8 cellular contexts compared by ENCODE assay signal in the genomic region with DNA sequence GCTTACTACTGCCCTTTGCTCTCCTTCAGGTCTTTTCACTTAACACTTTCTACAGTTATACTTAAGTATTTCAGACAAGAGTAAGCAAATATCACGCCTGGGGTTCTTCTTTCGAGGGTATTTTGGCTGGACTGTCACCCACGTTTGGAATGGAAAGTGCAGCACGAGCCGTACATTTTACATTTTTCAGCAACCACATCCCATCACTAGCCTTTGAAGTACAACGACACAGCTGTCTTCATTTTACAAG. TPM values are rescaled to one million over a fixed set of nuclear protein-coding genes. Genes with fewer than 3 reads are reported as not detected.
DNase-seq lines count a peak whose midpoint lies in the region; ATAC-seq and TF ChIP-seq lines count a peak whose summit lies in the region.

No MANE protein-coding gene starts in this region.

- H3K9me3 Mint-ChIP-seq in Calu3 (ENCODE audit: low read depth, unreplicated experiment), result no peaks in the 10 kb centered on the region
- no peaks in the 10 kb centered on the region for H3K9me3 Mint-ChIP-seq in endothelial cell (ENCODE audit: unreplicated experiment)
- H3K9me3 Mint-ChIP-seq in osteocyte (ENCODE audit: unreplicated experiment), result no peaks in the 10 kb centered on the region

- H3K27ac ChIP-seq in OCI-LY1 (ENCODE audit: low read depth, low read length, poor library complexity, severe bottlenecking), result peak overlapping the region; percentile 68

- H3K4me1 Mint-ChIP-seq in Calu3 (ENCODE audit: low read depth, unreplicated experiment) (peaks cover 22% of the 10 kb centered on the region), endothelial cell (ENCODE audit: unreplicated experiment) (peaks cover 7% of the 10 kb centered on the region), osteocyte (ENCODE audit: unreplicated experiment) (peaks cover 31% of the 10 kb centered on the region)

- CTCF ChIA-PET in Calu3 (lab: Charles Lee), result no interaction called here

- no peaks in the 10 kb centered on the region for H3K79me2 ChIP-seq in OCI-LY1 (ENCODE audit: insufficient read depth, low read length)

- ATAC-seq in GM21717 (IDR thresholded peaks at IDR 0.05; ENCODE audit: unreplicated experiment) (no peak), GM21390 (IDR thresholded peaks at IDR 0.05; ENCODE audit: unreplicated experiment) (no peak), GM18907 (IDR thresholded peaks at IDR 0.05; ENCODE audit: unreplicated experiment) (no peak), GM21786 (IDR thresholded peaks at IDR 0.05; ENCODE audit: unreplicated experiment) (no peak)

- H3K27me3 Mint-ChIP-seq in Calu3 (ENCODE audit: unreplicated experiment) (no peaks in the 10 kb centered on the region), endothelial cell (ENCODE audit: unreplicated experiment) (no peaks in the 10 kb centered on the region), osteocyte (ENCODE audit: unreplicated experiment) (no peaks in the 10 kb centered on the region)

- H3K27me3 ChIP-seq in OCI-LY1 (ENCODE audit: insufficient read depth, low read length), result no peaks in the 10 kb centered on the region

- intact Hi-C loops in Calu3 (cut with micrococcal nuclease; ENCODE audit: unreplicated experiment), result no loop called here

- H3K4me1 ChIP-seq in OCI-LY1 (ENCODE audit: insufficient read depth, low read length, severe bottlenecking), result peaks cover 18% of the 10 kb centered on the region

- TF ChIP-seq CTCF in Calu3 (IDR thresholded peaks at IDR 0.05; ENCODE audit: unreplicated experiment) (no peak), OCI-LY1 (IDR thresholded peaks at IDR 0.05; ENCODE audit: low read length) (no peak), endothelial cell (IDR thresholded peaks at IDR 0.05; ENCODE audit: unreplicated experiment) (no peak), osteocyte (IDR thresholded peaks at IDR 0.05) (no peak)

- H3K9me3 ChIP-seq in OCI-LY1 (ENCODE audit: low read length), result no peaks in the 10 kb centered on the region

- H3K9me2 ChIP-seq in OCI-LY1 (ENCODE audit: low read depth, low read length), result no peaks in the 10 kb centered on the region

- H3K36me3 ChIP-seq in OCI-LY1 (ENCODE audit: insufficient read depth, low read length), result no peaks in the 10 kb centered on the region

- H3F3A ChIP-seq in OCI-LY1 (ENCODE audit: insufficient read depth, low read length), result 0 out of 2 replicates have a peak, but pooled peaks cover 3% of the 10 kb centered on the region

- peak overlapping the region; percentile 85 for H3K4me2 ChIP-seq in OCI-LY1 (ENCODE audit: low read length)

- H3K36me3 Mint-ChIP-seq in Calu3 (ENCODE audit: insufficient read depth, unreplicated experiment) (peaks cover 26% of the 10 kb centered on the region), endothelial cell (ENCODE audit: low read depth, unreplicated experiment) (no peaks in the 10 kb centered on the region), osteocyte (ENCODE audit: unreplicated experiment) (no peaks in the 10 kb centered on the region)

- no TSS peak for BruUV-seq in Calu3 (replicated peaks; lab: Mats Ljungman, UMichigan)

- H4K20me1 ChIP-seq in OCI-LY1 (ENCODE audit: insufficient read depth, low read length), result no peaks in the 10 kb centered on the region

- peak overlapping the region; percentile 92 for H3K27ac Mint-ChIP-seq in Calu3 (ENCODE audit: unreplicated experiment)
- H3K27ac Mint-ChIP-seq in endothelial cell (ENCODE audit: unreplicated experiment), result peak overlapping the region; percentile 69
- peak overlapping the region; percentile 98 for H3K27ac Mint-ChIP-seq in osteocyte (ENCODE audit: unreplicated experiment)

- H3K4me3 Mint-ChIP-seq in Calu3 (ENCODE audit: low read depth, unreplicated experiment), result peak overlapping the region; percentile 98
- peak overlapping the region; percentile 92 for H3K4me3 Mint-ChIP-seq in endothelial cell (ENCODE audit: unreplicated experiment)
- H3K4me3 Mint-ChIP-seq in osteocyte (ENCODE audit: unreplicated experiment), result peak overlapping the region; percentile 95

- peak overlapping the region; percentile 7; the same call in 1 of the 2 replicates for H2AFZ ChIP-seq in OCI-LY1 (ENCODE audit: low read length)

- no peak for DNase-seq in Calu3
- DNase-seq in endothelial cell (ENCODE audit: low spot score), result no peak
- DNase-seq in osteocyte (ENCODE audit: extremely low spot score, unreplicated experiment), result no peak

- peak overlapping the region; percentile 73 for H3K4me3 ChIP-seq in OCI-LY1 (ENCODE audit: low read depth, low read length, poor library complexity, severe bottlenecking)

- peak overlapping the region; percentile 70 for H3K9ac ChIP-seq in OCI-LY1 (ENCODE audit: low read length)

RNA-seq across cellular contexts. Expression of gene FAM177A1, which starts 0.3 kb away (rescaled TPM):
- total RNA-seq in Calu3 (2022) (37.9 and 48.4 TPM in 2 replicates), endothelial cell (ENCODE audit: unreplicated experiment) (25.6 TPM), osteocyte (68.3 and 76.5 TPM in 2 replicates)
